22 cellular contexts compared by ENCODE assay signal in the genomic region with DNA sequence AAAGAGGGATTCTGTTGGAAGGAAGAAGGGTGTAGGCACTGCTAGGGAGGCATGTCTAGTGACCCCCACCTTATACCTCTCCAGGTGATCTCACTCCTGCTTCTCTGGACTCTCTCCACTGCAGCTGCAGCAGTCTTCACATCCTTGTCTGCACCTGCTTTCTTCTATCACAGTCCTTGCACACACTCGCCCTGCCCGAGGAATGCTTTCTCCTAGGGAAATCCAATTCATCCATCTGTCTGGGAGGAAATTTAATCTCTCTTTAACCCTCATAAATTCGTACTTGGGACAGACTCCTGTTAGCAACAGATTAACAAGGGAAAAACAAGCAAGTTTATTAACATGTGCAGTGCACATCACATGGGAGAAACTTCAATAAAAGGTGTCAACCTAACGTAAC.
"Had no signal": no experiment of that assay in that cellular context is flagged by ENCODE, and none has a peak within 500 bp of the region (broad histone marks: within the 10 kb centered on the region; RNA-seq: fewer than 3 reads in every experiment).

No MANE protein-coding gene starts in this region.

- H3K36me3 ChIP-seq: brain microvascular endothelial cell, thoracic aorta had no signal

- H3K9me3 ChIP-seq: mucosa of descending colon, thoracic aorta had no signal

- H3K27me3 ChIP-seq: brain microvascular endothelial cell, hepatocyte had no signal

- H3K79me2 ChIP-seq: hepatocyte had no signal

- H3K27ac ChIP-seq: brain microvascular endothelial cell, coronary artery, dorsolateral prefrontal cortex, hepatocyte, thoracic aorta had no signal

- H3K4me2 ChIP-seq: hepatocyte had no signal

- DNase-seq: activated CD4-positive, alpha-beta T cell treated with anti-CD3 and anti-CD28 coated beads for 4 hours; activated CD4-positive, alpha-beta T cell treated with anti-CD3 and anti-CD28 coated beads, Interleukin-2, amount 50 U/mL, for 4 hours; activated effector memory CD4-positive, alpha-beta T cell treated with anti-CD3 and anti-CD28 coated beads, Interleukin-2, amount 50 U/mL, for 16 hours; activated naive CD4-positive, alpha-beta T cell treated with anti-CD3 and anti-CD28 coated beads, Interleukin-2, amount 10 ng/mL, durations not matched to agents 7 days and 5 days; activated naive CD8-positive, alpha-beta T cell treated with anti-CD3 and anti-CD28 coated beads, Interleukin-2, amount 10 ng/mL, durations not matched to agents 7 days and 5 days; activated T-cell treated with anti-CD3 and anti-CD28 coated beads for 4 hours; brain microvascular endothelial cell; dorsolateral prefrontal cortex; effector memory CD4-positive, alpha-beta T cell; islet precursor cell; left ventricle myocardium superior; mucosa of descending colon; naive B cell; occipital lobe; posterior cingulate gyrus; right cardiac atrium; stimulated activated CD4-positive, alpha-beta T cell treated with anti-CD3 and anti-CD28 coated beads, Interleukin-12 subunit alpha, Interleukin-12 subunit beta, amount 100 ng/mL, for 4 hours; stimulated activated CD4-positive, alpha-beta T cell treated with anti-CD3 and anti-CD28 coated beads, Interleukin-4, amount 100 ng/mL, for 1 hour; trophoblast cell had no signal

- H3K4me3 ChIP-seq: coronary artery, dorsolateral prefrontal cortex, hepatocyte, mucosa of descending colon, thoracic aorta had no signal

- H2AFZ ChIP-seq: hepatocyte had no signal
